In genomic region chr3:177190701-177191100, GRCh38 we compare ENCODE assay signal across 11 cellular contexts. TPM values are rescaled to one million over a fixed set of nuclear protein-coding genes. Genes with fewer than 3 reads are reported as not detected.
A peak's percentile ranks its signal among the peaks of the same experiment; 100 is the strongest.
DNase-seq lines count a peak whose midpoint lies in the region; ATAC-seq and TF ChIP-seq lines count a peak whose summit lies in the region.
"Had no signal": no experiment of that assay in that cellular context is flagged by ENCODE, and none has a peak within 500 bp of the region (broad histone marks: within the 10 kb centered on the region; RNA-seq: fewer than 3 reads in every experiment).

No MANE protein-coding gene starts in this region.

- peaks cover 52 to 95% (median 75%) of the 10 kb centered on the region in 10 experiments for H3K4me1 ChIP-seq in BLaER1 treated with 17β-estradiol and CSF1 and Interleukin-3, amounts not matched to agents 10 nM and 100 nM
- H3K4me1 ChIP-seq in ovary (ENCODE audit: insufficient read depth) = peaks cover 8% of the 10 kb centered on the region

- TF ChIP-seq CTCF in nephron (IDR thresholded peaks at IDR 0.05; ENCODE audit: unreplicated experiment in 3 of 3) (no peak), ovary (IDR thresholded peaks at IDR 0.05) (no peak)

- H3K27me3 Mint-ChIP-seq in nephron (ENCODE audit: low read depth) = no peaks in the 10 kb centered on the region

- intact Hi-C loops in ovary (cut with DNase I) = loop anchor here in 3 of 4 donors (10.0 kb wide), 4 partner anchors 126 to 1134 kb away; no protein-coding TSS in a partner anchor

- H3K4me2 ChIP-seq in BLaER1 treated with 17β-estradiol and CSF1 and Interleukin-3, amounts not matched to agents 10 nM and 100 nM = peak overlapping the region; percentile 76 to 97 (median 93)

- H3K9me3 ChIP-seq in BLaER1 treated with 17β-estradiol and CSF1 and Interleukin-3, amounts not matched to agents 10 nM and 100 nM (replicated peaks in 1 of 11) = peaks cover 0 to 7% (median 0%) of the 10 kb centered on the region in 11 experiments; a peak in 2 of 22 replicates
- H3K9me3 ChIP-seq in ovary = no peaks in the 10 kb centered on the region

- H3K4me1 Mint-ChIP-seq in nephron = peaks cover 51% of the 10 kb centered on the region

- ATAC-seq in esophagus mucosa = no peak
- ATAC-seq in HG03354 (IDR thresholded peaks at IDR 0.05; ENCODE audit: poor library complexity, severe bottlenecking, unreplicated experiment) = no peak

- peak overlapping the region in 4 of 11 experiments; percentile 1 to 53 (median 31); a peak in 4 of 22 replicates for H3K27ac ChIP-seq in BLaER1 treated with 17β-estradiol and CSF1 and Interleukin-3, amounts not matched to agents 10 nM and 100 nM
- H3K27ac ChIP-seq in ovary = no peak overlapping the region

- no peak for TF ChIP-seq POLR2A in ovary (IDR thresholded peaks at IDR 0.05)

- peaks cover 0 to 76% (median 41%) of the 10 kb centered on the region in 11 experiments; a peak in 19 of 22 replicates for H3K36me3 ChIP-seq in BLaER1 treated with 17β-estradiol and CSF1 and Interleukin-3, amounts not matched to agents 10 nM and 100 nM
- H3K36me3 ChIP-seq in ovary = no peaks in the 10 kb centered on the region

- peak overlapping the region in 2 of 3 experiments; percentile 19 to 50 for H3K4me3 Mint-ChIP-seq in nephron

- peak overlapping the region in 2 of 11 experiments; percentile 1 to 25; a peak in 2 of 22 replicates for H3K9ac ChIP-seq in BLaER1 treated with 17β-estradiol and CSF1 and Interleukin-3, amounts not matched to agents 10 nM and 100 nM

- peaks cover 36% of the 10 kb centered on the region for H3K36me3 Mint-ChIP-seq in nephron (ENCODE audit: low read depth)

- WGBS in ovary, 3 donors = 7 to 17% (median 13%) methylated on average over 3 of the region's 3 CpGs

- peak; percentile 71 for DNase-seq in M059J (ENCODE audit: low read depth)
- peak; percentile 59 for DNase-seq in dermis blood vessel endothelial cell
- DNase-seq in kidney tubule cell (ENCODE audit: low spot score) = no peak
- no peak for DNase-seq in ovary
- DNase-seq: activated CD4-positive, CD25-positive, alpha-beta regulatory T cell; DMS79 treated with DMSO at 0.1 percent for 48 hours; NCI-H774 had no signal

- peak overlapping the region; percentile 59 to 77 (median 68) for H3K27ac Mint-ChIP-seq in nephron

- peak overlapping the region in 1 of 10 experiments; percentile 11; a peak in 1 of 20 replicates for H3K4me3 ChIP-seq in BLaER1 treated with 17β-estradiol and CSF1 and Interleukin-3, amounts not matched to agents 10 nM and 100 nM
- no peak overlapping the region for H3K4me3 ChIP-seq in ovary

- H4K20me1 ChIP-seq in BLaER1 treated with 17β-estradiol and CSF1 and Interleukin-3, amounts not matched to agents 10 nM and 100 nM = peaks cover 73 to 100% (median 93%) of the 10 kb centered on the region in 11 experiments

- H3K9me3 Mint-ChIP-seq in nephron = no peaks in the 10 kb centered on the region

- no peaks in the 10 kb centered on the region for H3K27me3 ChIP-seq in BLaER1 treated with 17β-estradiol and CSF1 and Interleukin-3, amounts not matched to agents 10 nM and 100 nM
- H3K27me3 ChIP-seq in ovary = no peaks in the 10 kb centered on the region

- TF ChIP-seq EP300 in ovary (IDR thresholded peaks at IDR 0.05) = no peak

RNA-seq across cellular contexts. Expression of gene TBL1XR1, which starts 6.6 kb away (rescaled TPM):
- total RNA-seq in M059J (2014; rRNA removed; shearing (Covaris generic)) = 92.8 and 117 TPM in 2 replicates
- total RNA-seq in dermis blood vessel endothelial cell (117 and 144 TPM in 2 replicates), esophagus mucosa (123 TPM), ovary (100 to 1,000 TPM in 5 of 7 donors, 10 to 100 TPM in 2; 73.8 to 160 (median 132) TPM)
- polyA plus RNA-seq in ovary = 10 to 100 TPM; 30.0 to 36.2 TPM

Comparison
In these comparisons a context has a peak if more than half of its experiments do, and no peak if none do; other contexts are left out.
1. DNase-seq: peak in M059J (single experiment) and dermis blood vessel endothelial cell (single experiment); none in kidney tubule cell (single experiment) and ovary (0 of 5).